8 cellular contexts compared by ENCODE assay signal in the genomic region with DNA sequence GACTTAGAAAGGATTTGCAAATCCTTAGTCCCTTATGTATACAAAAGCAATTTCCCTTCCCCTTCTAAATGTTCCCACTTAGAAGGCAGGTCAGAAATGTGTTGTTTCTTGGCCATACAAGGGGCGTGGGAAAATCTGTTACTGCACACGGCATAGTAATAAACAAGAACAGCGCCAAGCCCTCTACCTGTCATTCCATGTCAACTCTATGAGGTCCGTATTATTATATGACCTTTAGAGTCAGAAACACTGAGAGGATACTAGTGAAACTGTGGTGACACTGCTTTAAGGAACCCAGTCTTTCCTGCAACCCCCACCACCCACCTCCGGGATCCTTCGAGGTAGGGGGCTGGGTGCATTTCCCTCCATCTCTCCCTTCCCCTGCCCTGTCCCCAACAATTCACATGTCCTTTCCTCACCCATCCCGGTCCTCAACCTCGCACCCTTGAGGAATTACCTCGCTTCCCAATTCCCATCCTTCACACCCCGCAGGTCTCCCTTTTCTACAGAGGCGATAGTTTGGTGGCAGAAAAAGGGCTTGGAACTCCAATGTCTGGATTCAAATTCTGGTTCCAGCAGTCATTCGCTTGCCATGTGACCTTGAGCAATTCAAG. TPM values are rescaled to one million over a fixed set of nuclear protein-coding genes. Genes with fewer than 3 reads are reported as not detected.
DNase-seq lines count a peak whose midpoint lies in the region; FAIRE-seq and TF ChIP-seq lines count a peak whose summit lies in the region.

No MANE protein-coding gene starts in this region.

- H3K36me3 ChIP-seq in WERI-Rb-1 (peaks cover 16% of the 10 kb centered on the region), smooth muscle cell (ENCODE audit: low read depth) (no peaks in the 10 kb centered on the region)

- peak overlapping the region; percentile 83 for H3K27ac Mint-ChIP-seq in glutamatergic neuron (ENCODE audit: unreplicated experiment)

- peaks cover 3% of the 10 kb centered on the region for H3K27me3 Mint-ChIP-seq in glutamatergic neuron (ENCODE audit: unreplicated experiment)

- TF ChIP-seq CTCF in WERI-Rb-1 (IDR thresholded peaks at IDR 0.05; ENCODE audit: low read depth, low read length) (no peak), glutamatergic neuron (IDR thresholded peaks at IDR 0.05; ENCODE audit: partially characterized antibody, unreplicated experiment) (no peak), smooth muscle cell (IDR thresholded peaks at IDR 0.05; ENCODE audit: borderline replicate concordance, insufficient read depth, poor library complexity, severe bottlenecking) (no peak)

- no peaks in the 10 kb centered on the region for H3K4me1 ChIP-seq in smooth muscle cell (ENCODE audit: low read depth)

- H3F3A ChIP-seq in smooth muscle cell (ENCODE audit: low read depth): no peaks in the 10 kb centered on the region

- no peaks in the 10 kb centered on the region for H3K36me3 Mint-ChIP-seq in glutamatergic neuron (ENCODE audit: unreplicated experiment)

- peak overlapping the region; percentile 88 for H3K9ac ChIP-seq in smooth muscle cell (ENCODE audit: low read depth)

- CTCF ChIA-PET in HEK293T (lab: Yijun Ruan, JAX): interaction anchor here (1.8 kb wide), 1 partner anchor 93 kb away, joined by 6 read pairs; no protein-coding TSS in a partner anchor

- peak overlapping the region; percentile 87 for H2AFZ ChIP-seq in smooth muscle cell (ENCODE audit: low read depth)

- peaks cover 53% of the 10 kb centered on the region for H3K79me2 ChIP-seq in smooth muscle cell (ENCODE audit: low read depth)

- H3K9me3 ChIP-seq in WERI-Rb-1 (ENCODE audit: severe bottlenecking) (no peaks in the 10 kb centered on the region), smooth muscle cell (replicated peaks; ENCODE audit: low read depth) (no peaks in the 10 kb centered on the region)

- 14% methylated on average over 12 of the region's 12 CpGs for WGBS in smooth muscle cell (ENCODE audit: low lambda C conversion rate)

- H3K4me1 Mint-ChIP-seq in glutamatergic neuron (ENCODE audit: low read depth, unreplicated experiment): no peaks in the 10 kb centered on the region

- no peak for FAIRE-seq in urothelium cell line (lab: Jason Lieb, UNC)

- H3K27me3 ChIP-seq in WERI-Rb-1 (ENCODE audit: insufficient read depth, low read depth, severe bottlenecking): no peaks in the 10 kb centered on the region
- H3K27me3 ChIP-seq in smooth muscle cell (ENCODE audit: low read depth): no peaks in the 10 kb centered on the region

- DNase-seq in HEK293T (ENCODE audit: extremely low spot score) (no peak), WERI-Rb-1 (no peak), glutamatergic neuron (no peak), smooth muscle cell (lab: John Stamatoyannopoulos, UW; ENCODE audit: unreplicated experiment) (no peak), NCI-H345 (lab: John Stamatoyannopoulos, UW) (no peak), urothelium cell line (ENCODE audit: low spot score) (no peak), HPDE6-E6E7 (ENCODE audit: extremely low spot score) (no peak), germinal center (ENCODE audit: low spot score) (no peak)

- POLR2A ChIA-PET in HEK293T (lab: Yijun Ruan, JAX): no interaction called here

- H3K4me2 ChIP-seq in smooth muscle cell: peak overlapping the region; percentile 95

- peak overlapping the region; percentile 90 for H3K4me3 Mint-ChIP-seq in glutamatergic neuron (ENCODE audit: unreplicated experiment)

- H3K4me3 ChIP-seq in WERI-Rb-1 (ENCODE audit: low read depth, low read length): peak overlapping the region; percentile 98
- H3K4me3 ChIP-seq in smooth muscle cell: peak overlapping the region; percentile 84

- H3K27ac ChIP-seq in WERI-Rb-1 (peak overlapping the region; percentile 77), smooth muscle cell (ENCODE audit: low read depth) (peak overlapping the region; percentile 75)

- peaks cover 12% of the 10 kb centered on the region for H4K20me1 ChIP-seq in smooth muscle cell (ENCODE audit: low read depth)

- no peaks in the 10 kb centered on the region for H3K9me3 Mint-ChIP-seq in glutamatergic neuron (ENCODE audit: unreplicated experiment)

TF ChIP-seq in HEK293T, 16 proteins besides CTCF, POLR2A, EP300 and RAD21:
- TF ChIP-seq FOXK2 (IDR thresholded peaks at IDR 0.05): no peak
- TF ChIP-seq NFRKB (IDR thresholded peaks at IDR 0.05): no peak
- TF ChIP-seq BHLHE40 (IDR thresholded peaks at IDR 0.05; ENCODE audit: borderline replicate concordance): no peak
- no peak for TF ChIP-seq FOXA1 (IDR thresholded peaks at IDR 0.05)
- no peak for TF ChIP-seq LEF1 (IDR thresholded peaks at IDR 0.05; ENCODE audit: borderline replicate concordance)
- no peak for TF ChIP-seq ZNF384 (IDR thresholded peaks at IDR 0.05)
- TF ChIP-seq, protein P1, sequence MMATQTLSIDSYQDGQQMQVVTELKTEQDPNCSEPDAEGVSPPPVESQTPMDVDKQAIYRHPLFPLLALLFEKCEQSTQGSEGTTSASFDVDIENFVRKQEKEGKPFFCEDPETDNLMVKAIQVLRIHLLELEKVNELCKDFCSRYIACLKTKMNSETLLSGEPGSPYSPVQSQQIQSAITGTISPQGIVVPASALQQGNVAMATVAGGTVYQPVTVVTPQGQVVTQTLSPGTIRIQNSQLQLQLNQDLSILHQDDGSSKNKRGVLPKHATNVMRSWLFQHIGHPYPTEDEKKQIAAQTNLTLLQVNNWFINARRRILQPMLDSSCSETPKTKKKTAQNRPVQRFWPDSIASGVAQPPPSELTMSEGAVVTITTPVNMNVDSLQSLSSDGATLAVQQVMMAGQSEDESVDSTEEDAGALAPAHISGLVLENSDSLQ (IDR thresholded peaks at IDR 0.05): no peak
- TF ChIP-seq TARDBP (IDR thresholded peaks at IDR 0.05): no peak
- 0 out of 2 replicates have a peak, but pooled peaks have one; percentile 9 for TF ChIP-seq L3MBTL2 (conservative IDR thresholded peaks at IDR 0.05)

RNA-seq across cellular contexts. Expression of gene SDHB, which starts 0.7 kb away (rescaled TPM):
- total RNA-seq in glutamatergic neuron (ENCODE audit: unreplicated experiment) (58.9 TPM), smooth muscle cell (126 and 174 TPM in 2 replicates)
- polyA plus RNA-seq in smooth muscle cell: 111 and 123 TPM in 2 replicates

RNA-seq across cellular contexts. Expression of gene ATP13A2, which starts 41.5 kb away (rescaled TPM):
- 65.0 TPM for total RNA-seq in glutamatergic neuron (ENCODE audit: unreplicated experiment)
- total RNA-seq in smooth muscle cell: 16.0 and 27.7 TPM in 2 replicates
- 42.3 and 64.3 TPM in 2 replicates for polyA plus RNA-seq in smooth muscle cell
